32 cellular contexts compared by ENCODE assay signal in genomic region chr3:156738251-156738650, GRCh38.
"Had no signal": no experiment of that assay in that cellular context is flagged by ENCODE, and none has a peak within 500 bp of the region (broad histone marks: within the 10 kb centered on the region; RNA-seq: fewer than 3 reads in every experiment).

No MANE protein-coding gene starts in this region.

- H3K36me3 Mint-ChIP-seq: activated naive CD4-positive, alpha-beta T cell treated with anti-CD3 and anti-CD28 coated beads, Interleukin-2, amount 50 U/mL, for 24 hours; activated naive CD8-positive, alpha-beta T cell treated with anti-CD3 and anti-CD28 coated beads for 36 hours had no signal

- ATAC-seq: activated CD4-positive, CD25-positive, alpha-beta regulatory T cell treated with anti-CD3 and anti-CD28 coated beads, Interleukin-2, amount 50 U/mL, for 24 hours; activated CD8-positive, alpha-beta T cell treated with anti-CD3 and anti-CD28 coated beads for 36 hours; activated naive CD8-positive, alpha-beta T cell treated with anti-CD3 and anti-CD28 coated beads, Interleukin-2, amount 50 U/mL, for 24 hours; activated T-cell treated with anti-CD3 and anti-CD28 coated beads, Interleukin-2, amount 50 U/mL, for 4 hours; body of pancreas; T-cell had no signal

- H3K27ac Mint-ChIP-seq: activated B cell treated with CpG ODN at 0.5 μM for 24 hours; activated CD8-positive, alpha-beta T cell treated with anti-CD3 and anti-CD28 coated beads for 36 hours; activated naive CD4-positive, alpha-beta T cell treated with anti-CD3 and anti-CD28 coated beads for 36 hours; activated naive CD4-positive, alpha-beta T cell treated with anti-CD3 and anti-CD28 coated beads, Interleukin-2, amount 50 U/mL, for 24 hours; activated naive CD8-positive, alpha-beta T cell treated with anti-CD3 and anti-CD28 coated beads for 36 hours; activated naive CD8-positive, alpha-beta T cell treated with anti-CD3 and anti-CD28 coated beads, Interleukin-2, amount 50 U/mL, for 24 hours; activated T-helper 2 cell treated with anti-CD3 and anti-CD28 coated beads, Interferon-gamma antibody, Interleukin-2, Interleukin-4, amounts not matched to agents 10 μg/mL and 5 μg/mL and 100 μg/mL, durations not matched to agents 14 hours and 24 hours and 36 hours; T-cell; T-helper 1 cell treated with Interleukin-12 subunit alpha and Interleukin-12 subunit beta and Interleukin-4 antibody, amounts not matched to agents 30 μg/mL and 1 μg/mL, for 36 hours had no signal

- H3K9me3 Mint-ChIP-seq: activated B cell treated with CpG ODN at 0.5 μM for 24 hours; activated naive CD4-positive, alpha-beta T cell treated with anti-CD3 and anti-CD28 coated beads for 36 hours; activated naive CD4-positive, alpha-beta T cell treated with anti-CD3 and anti-CD28 coated beads, Interleukin-2, amount 50 U/mL, for 24 hours; activated naive CD8-positive, alpha-beta T cell treated with anti-CD3 and anti-CD28 coated beads, Interleukin-2, amount 50 U/mL, for 24 hours had no signal

- FAIRE-seq: endometrium, endothelial cell of umbilical vein, frontal cortex had no signal

- H3K36me3 ChIP-seq: adrenal gland, colonic mucosa, WERI-Rb-1 had no signal

- H3K27me3 ChIP-seq: adrenal gland, body of pancreas, colonic mucosa had no signal

- H3K27me3 Mint-ChIP-seq: activated B cell treated with CpG ODN at 0.5 μM for 24 hours; activated CD8-positive, alpha-beta T cell treated with anti-CD3 and anti-CD28 coated beads for 36 hours; activated naive CD4-positive, alpha-beta T cell treated with anti-CD3 and anti-CD28 coated beads, Interleukin-2, amount 50 U/mL, for 24 hours; activated naive CD8-positive, alpha-beta T cell treated with anti-CD3 and anti-CD28 coated beads for 36 hours; activated naive CD8-positive, alpha-beta T cell treated with anti-CD3 and anti-CD28 coated beads, Interleukin-2, amount 50 U/mL, for 24 hours had no signal

- H3K27ac ChIP-seq: adrenal gland, body of pancreas, colonic mucosa, epithelial cell of prostate, WERI-Rb-1 had no signal

- H3K9me3 ChIP-seq: adrenal gland, body of pancreas, colonic mucosa had no signal

- H3K4me3 Mint-ChIP-seq: activated B cell treated with CpG ODN at 0.5 μM for 24 hours; activated CD8-positive, alpha-beta T cell treated with anti-CD3 and anti-CD28 coated beads for 36 hours; activated naive CD4-positive, alpha-beta T cell treated with anti-CD3 and anti-CD28 coated beads for 36 hours; activated naive CD4-positive, alpha-beta T cell treated with anti-CD3 and anti-CD28 coated beads, Interleukin-2, amount 50 U/mL, for 24 hours; activated naive CD8-positive, alpha-beta T cell treated with anti-CD3 and anti-CD28 coated beads for 36 hours; activated naive CD8-positive, alpha-beta T cell treated with anti-CD3 and anti-CD28 coated beads, Interleukin-2, amount 50 U/mL, for 24 hours; activated T-cell treated with anti-CD3 and anti-CD28 coated beads, Interleukin-2, amount 50 U/mL, for 4 hours; T-cell; T-helper 1 cell treated with Interleukin-12 subunit alpha and Interleukin-12 subunit beta and Interleukin-4 antibody, amounts not matched to agents 30 μg/mL and 1 μg/mL, for 36 hours had no signal

- H3K4me1 Mint-ChIP-seq: activated B cell treated with CpG ODN at 0.5 μM for 24 hours; activated naive CD4-positive, alpha-beta T cell treated with anti-CD3 and anti-CD28 coated beads, Interleukin-2, amount 50 U/mL, for 24 hours; activated naive CD8-positive, alpha-beta T cell treated with anti-CD3 and anti-CD28 coated beads for 36 hours; activated naive CD8-positive, alpha-beta T cell treated with anti-CD3 and anti-CD28 coated beads, Interleukin-2, amount 50 U/mL, for 24 hours had no signal

- H3K4me3 ChIP-seq: adrenal gland, body of pancreas, colonic mucosa had no signal

- DNase-seq: activated B cell treated with CpG ODN at 0.5 μM for 24 hours; activated CD4-positive, alpha-beta T cell treated with anti-CD3 and anti-CD28 coated beads for 48 hours; activated CD4-positive, alpha-beta T cell treated with anti-CD3 and anti-CD28 coated beads, Interleukin-2, amount 50 U/mL, for 1 hour; activated CD4-positive, alpha-beta T cell treated with anti-CD3 and anti-CD28 coated beads, Interleukin-2, amount 50 U/mL, for 48 hours; activated CD8-positive, alpha-beta memory T cell treated with anti-CD3 and anti-CD28 coated beads for 24 hours; activated CD8-positive, alpha-beta T cell treated with anti-CD3 and anti-CD28 coated beads for 36 hours; activated effector memory CD4-positive, alpha-beta T cell treated with anti-CD3 and anti-CD28 coated beads, Interleukin-2, amount 50 U/mL, for 16 hours; activated naive CD4-positive, alpha-beta T cell treated with anti-CD3 and anti-CD28 coated beads for 36 hours; activated naive CD8-positive, alpha-beta T cell treated with anti-CD3 and anti-CD28 coated beads for 36 hours; activated naive CD8-positive, alpha-beta T cell treated with anti-CD3 and anti-CD28 coated beads, Interleukin-2, amount 50 U/mL, for 24 hours; activated T-cell treated with anti-CD3 and anti-CD28 coated beads, Interleukin-2, amount 50 U/mL, for 4 hours; adrenal gland; amygdala; aorta; body of pancreas; caudate nucleus; colonic mucosa; effector CD8-positive, alpha-beta T cell; foreskin fibroblast; glutamatergic neuron; SW 1271; T-cell; T1000; WERI-Rb-1 had no signal

- H3K4me1 ChIP-seq: adrenal gland, body of pancreas, colonic mucosa had no signal
